3 cellular contexts compared by ENCODE assay signal in genomic region chr10:73206385-73206784, GRCh38.
TF ChIP-seq lines count a peak whose summit lies in the region.

No MANE protein-coding gene starts in this region.

TF ChIP-seq in A549, 52 proteins besides CTCF, POLR2A, EP300 and RAD21:
- TF ChIP-seq MYC (IDR thresholded peaks at IDR 0.05; ENCODE audit: borderline replicate concordance, low read length) (no peak), RFX5 (IDR thresholded peaks at IDR 0.05) (no peak), ZFP36 (IDR thresholded peaks at IDR 0.05; ENCODE audit: borderline replicate concordance, partially characterized antibody) (peak; percentile 42)

TF ChIP-seq in HEK293, 187 proteins besides CTCF, POLR2A, EP300 and RAD21:
- TF ChIP-seq ZNF585B (tag by site-specific recombination; IDR thresholded peaks at IDR 0.05) (peak; percentile 99), ZNF155 (tag by site-specific recombination; IDR thresholded peaks at IDR 0.05) (no peak)

TF ChIP-seq in K562, 482 proteins besides CTCF, POLR2A, EP300 and RAD21:
- TF ChIP-seq ZFP36 (IDR thresholded peaks at IDR 0.05; ENCODE audit: low read depth, low read length, partially characterized antibody) (peak; percentile 85), CC2D1A (IDR thresholded peaks at IDR 0.05) (no peak), ZNF431 (CRISPR knock-in tag; IDR thresholded peaks at IDR 0.05) (no peak), ZNF76 (CRISPR knock-in tag; IDR thresholded peaks at IDR 0.05; ENCODE audit: borderline replicate concordance) (no peak), ZBTB33 (CRISPR knock-in tag; IDR thresholded peaks at IDR 0.05) (no peak), ZNF280B (CRISPR knock-in tag; IDR thresholded peaks at IDR 0.05) (no peak), CBX3 (IDR thresholded peaks at IDR 0.05; ENCODE audit: borderline replicate concordance in 1 of 2, low read length in 2 of 2) (0 out of 3 replicates have a peak, but pooled peaks of 1 of the 2 experiments have one; percentile 26)
